Comparison of ENCODE assay signal across 10 cellular contexts in genomic region chr6:37965964-37966676, GRCh38.
DNase-seq lines count a peak whose midpoint lies in the region; ATAC-seq and TF ChIP-seq lines count a peak whose summit lies in the region.
"Had no signal": no experiment of that assay in that cellular context is flagged by ENCODE, and none has a peak within 500 bp of the region (broad histone marks: within the 10 kb centered on the region; RNA-seq: fewer than 3 reads in every experiment).

No MANE protein-coding gene starts in this region.

- in situ Hi-C loops in astrocyte of the spinal cord (cut with HindIII; ENCODE audit: low sequenced_read_pairs): no loop called here

- no peak for TF ChIP-seq CTCF in astrocyte of the spinal cord (IDR thresholded peaks at IDR 0.05; ENCODE audit: low read depth, low read length)
- TF ChIP-seq CTCF in suprapubic skin (IDR thresholded peaks at IDR 0.05): no peak

- peaks cover 53% of the 10 kb centered on the region for H3K4me1 Mint-ChIP-seq in activated T-cell treated with anti-CD3 and anti-CD28 coated beads, Interleukin-2, amount 50 U/mL, for 4 hours (ENCODE audit: low read depth)
- H3K4me1 Mint-ChIP-seq in stimulated activated effector memory CD8-positive, alpha-beta T cell treated with anti-CD3 and anti-CD28 coated beads, Interleukin-12 subunit alpha, Interleukin-12 subunit beta, amount 100 ng/mL, for 72 hours: peaks cover 69% of the 10 kb centered on the region

- no peak overlapping the region for H3K27ac ChIP-seq in suprapubic skin

- no peaks in the 10 kb centered on the region for H3K27me3 Mint-ChIP-seq in activated T-cell treated with anti-CD3 and anti-CD28 coated beads, Interleukin-2, amount 50 U/mL, for 4 hours (ENCODE audit: low read depth)
- H3K27me3 Mint-ChIP-seq: activated CD4-positive, alpha-beta T cell treated with anti-CD3 and anti-CD28 coated beads, Interleukin-2, amount 10 ng/mL, durations not matched to agents 24 days and 14 days had no signal

- no peaks in the 10 kb centered on the region for H3K27me3 ChIP-seq in suprapubic skin

- ATAC-seq in activated T-cell treated with anti-CD3 and anti-CD28 coated beads, Interleukin-2, amount 50 U/mL, for 4 hours: peak; percentile 60 to 74
- peak; percentile 48 for ATAC-seq in HG02981 (IDR thresholded peaks at IDR 0.05; ENCODE audit: unreplicated experiment)
- ATAC-seq in stimulated activated effector memory CD8-positive, alpha-beta T cell treated with anti-CD3 and anti-CD28 coated beads, Interleukin-12 subunit alpha, Interleukin-12 subunit beta, amount 100 ng/mL, for 72 hours: peak; percentile 93

- no peak overlapping the region for H3K27ac Mint-ChIP-seq in stimulated activated effector memory CD8-positive, alpha-beta T cell treated with anti-CD3 and anti-CD28 coated beads, Interleukin-12 subunit alpha, Interleukin-12 subunit beta, amount 100 ng/mL, for 72 hours
- H3K27ac Mint-ChIP-seq: activated CD4-positive, alpha-beta T cell treated with anti-CD3 and anti-CD28 coated beads, Interleukin-2, amount 10 ng/mL, durations not matched to agents 24 days and 14 days had no signal

- H3K9me3 ChIP-seq in suprapubic skin: no peaks in the 10 kb centered on the region

- DNase-seq in activated T-cell treated with anti-CD3 and anti-CD28 coated beads, Interleukin-2, amount 50 U/mL, for 4 hours: no peak
- DNase-seq in activated T-cell treated with anti-CD3 and anti-CD28 coated beads for 4 hours: no peak
- DNase-seq in astrocyte of the spinal cord (ENCODE audit: low read depth, low spot score): peak; percentile 84
- no peak for DNase-seq in stimulated activated effector memory CD8-positive, alpha-beta T cell treated with anti-CD3 and anti-CD28 coated beads, Interleukin-12 subunit alpha, Interleukin-12 subunit beta, amount 100 ng/mL, for 72 hours (ENCODE audit: low spot score in 2 of 2)
- no peak for DNase-seq in suprapubic skin (ENCODE audit: low spot score in 2 of 2)
- no peak for DNase-seq in NCI-H2107 (lab: John Stamatoyannopoulos, UW)
- DNase-seq in foreskin melanocyte: no peak
- DNase-seq: activated CD4-positive, alpha-beta T cell treated with anti-CD3 and anti-CD28 coated beads, Interleukin-2, amount 10 ng/mL, durations not matched to agents 24 days and 14 days; central memory CD4-positive, alpha-beta T cell had no signal

- H3K4me3 ChIP-seq in astrocyte of the spinal cord (ENCODE audit: low read depth, low read length): no peak overlapping the region
- no peak overlapping the region for H3K4me3 ChIP-seq in suprapubic skin

- peaks cover 27% of the 10 kb centered on the region for H3K36me3 Mint-ChIP-seq in activated T-cell treated with anti-CD3 and anti-CD28 coated beads, Interleukin-2, amount 50 U/mL, for 4 hours (ENCODE audit: insufficient read depth)
- H3K36me3 Mint-ChIP-seq in stimulated activated effector memory CD8-positive, alpha-beta T cell treated with anti-CD3 and anti-CD28 coated beads, Interleukin-12 subunit alpha, Interleukin-12 subunit beta, amount 100 ng/mL, for 72 hours: no peaks in the 10 kb centered on the region

- no peaks in the 10 kb centered on the region for H3K9me3 Mint-ChIP-seq in activated T-cell treated with anti-CD3 and anti-CD28 coated beads, Interleukin-2, amount 50 U/mL, for 4 hours
- peaks cover 4% of the 10 kb centered on the region for H3K9me3 Mint-ChIP-seq in stimulated activated effector memory CD8-positive, alpha-beta T cell treated with anti-CD3 and anti-CD28 coated beads, Interleukin-12 subunit alpha, Interleukin-12 subunit beta, amount 100 ng/mL, for 72 hours

- WGBS in suprapubic skin: 72% methylated on average over 3 of the region's 3 CpGs

- no peak for TF ChIP-seq POLR2A in suprapubic skin (IDR thresholded peaks at IDR 0.05)

- no peaks in the 10 kb centered on the region for H3K36me3 ChIP-seq in suprapubic skin

- H3K4me3 Mint-ChIP-seq in activated T-cell treated with anti-CD3 and anti-CD28 coated beads, Interleukin-2, amount 50 U/mL, for 4 hours: no peak overlapping the region
- H3K4me3 Mint-ChIP-seq in stimulated activated effector memory CD8-positive, alpha-beta T cell treated with anti-CD3 and anti-CD28 coated beads, Interleukin-12 subunit alpha, Interleukin-12 subunit beta, amount 100 ng/mL, for 72 hours: no peak overlapping the region
- H3K4me3 Mint-ChIP-seq: activated CD4-positive, alpha-beta T cell treated with anti-CD3 and anti-CD28 coated beads, Interleukin-2, amount 10 ng/mL, durations not matched to agents 24 days and 14 days had no signal

- no peak for TF ChIP-seq EP300 in suprapubic skin (IDR thresholded peaks at IDR 0.05)

- H3K4me1 ChIP-seq in suprapubic skin: peaks cover 8% of the 10 kb centered on the region
